8 cellular contexts compared by ENCODE assay signal in the genomic region with DNA sequence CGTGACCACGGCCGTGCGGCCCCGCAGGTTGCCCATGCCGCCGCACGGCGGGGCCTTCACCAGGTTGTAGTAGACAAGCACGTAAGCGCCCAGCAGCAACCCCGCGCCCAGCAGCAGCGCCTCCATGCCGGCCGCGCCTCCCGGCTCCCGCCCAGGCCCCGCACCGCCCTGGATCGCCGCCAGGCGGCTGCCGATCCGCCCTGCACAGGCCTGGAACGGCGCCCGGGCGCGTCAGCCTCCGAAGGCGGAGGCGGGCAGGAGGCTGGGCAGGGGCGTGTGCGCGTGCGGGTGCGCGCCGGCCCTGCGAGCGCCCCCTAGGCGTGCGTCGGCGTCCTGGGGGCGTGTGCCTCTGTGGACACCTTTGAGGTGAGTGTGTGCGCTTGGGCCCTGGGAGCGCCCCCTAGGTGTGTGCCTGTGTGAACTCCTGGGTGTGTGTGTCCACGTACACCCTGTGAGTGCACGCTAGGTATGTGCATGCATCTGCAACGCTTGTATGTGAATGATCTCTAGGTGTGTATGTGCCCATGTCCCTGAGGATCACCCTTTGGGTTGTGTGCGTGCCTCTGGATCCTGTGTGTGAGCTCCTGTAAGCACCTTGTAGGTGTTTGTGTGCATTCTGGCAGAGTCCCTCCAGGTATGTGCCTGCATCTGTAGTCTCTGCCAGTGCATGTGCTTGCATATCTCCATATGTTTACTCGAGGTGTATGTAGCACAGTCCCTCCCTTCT. TPM values are rescaled to one million over a fixed set of nuclear protein-coding genes. Genes with fewer than 3 reads are reported as not detected.
DNase-seq lines count a peak whose midpoint lies in the region; ATAC-seq lines count a peak whose summit lies in the region.

A gene with protein sequence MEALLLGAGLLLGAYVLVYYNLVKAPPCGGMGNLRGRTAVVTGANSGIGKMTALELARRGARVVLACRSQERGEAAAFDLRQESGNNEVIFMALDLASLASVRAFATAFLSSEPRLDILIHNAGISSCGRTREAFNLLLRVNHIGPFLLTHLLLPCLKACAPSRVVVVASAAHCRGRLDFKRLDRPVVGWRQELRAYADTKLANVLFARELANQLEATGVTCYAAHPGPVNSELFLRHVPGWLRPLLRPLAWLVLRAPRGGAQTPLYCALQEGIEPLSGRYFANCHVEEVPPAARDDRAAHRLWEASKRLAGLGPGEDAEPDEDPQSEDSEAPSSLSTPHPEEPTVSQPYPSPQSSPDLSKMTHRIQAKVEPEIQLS (minus strand): TSS at position 261 of the 727 bp plus-strand sequence. CDS start 135 bp downstream, at position 126.

- H3K4me3 ChIP-seq in right cardiac atrium (ENCODE audit: low read length) (peak within 1 kb of the TSS; percentile 51), rectal smooth muscle tissue (ENCODE audit: low read length) (peak within 1 kb of the TSS; percentile 69), aorta (ENCODE audit: low read length in 2 of 2) (peak within 1 kb of the TSS; percentile 38 to 55)

- intact Hi-C loops in T-helper 2 cell treated with Interferon-gamma antibody and Interleukin-4, amounts not matched to agents 100 ng/mL and 5 ng/mL, for 36 hours (cut with micrococcal nuclease) = loop anchor here (1.0 to 5.0 kb wide), 6 partner anchors 48 to 256 kb away; partner anchors contain the start of genes BLTP2, ERAL1, FAM222B and NEK8
- intact Hi-C loops in right cardiac atrium (cut with DNase I) = loop anchor here in 1 of 4 donors (5.0 kb wide), 1 partner anchor 44 kb away; no protein-coding TSS in a partner anchor
- intact Hi-C loops in aorta (cut with DNase I) = loop anchor here (2.0 to 5.0 kb wide), 3 partner anchors 44 to 90 kb away; partner anchors contain the start of gene ERAL1 (in 1 of the 2)

- H3K36me3 ChIP-seq in rectal smooth muscle tissue (ENCODE audit: control insufficient read depth, insufficient read depth, low read length) = peaks cover 18% of the 10 kb centered on the region
- peaks cover 0 to 1% of the 10 kb centered on the region in 2 donors for H3K36me3 ChIP-seq in aorta (ENCODE audit: control insufficient read depth in 1 of 2, insufficient read depth in 2 of 2, low read length in 1 of 2)

- ATAC-seq in GM18498 (IDR thresholded peaks at IDR 0.05; ENCODE audit: unreplicated experiment) (peak; percentile 85), HG02938 (IDR thresholded peaks at IDR 0.05; ENCODE audit: unreplicated experiment) (peak; percentile 74), right cardiac atrium (peak; percentile 88 to 92), aorta (ENCODE audit: low FRiP score) (peak; percentile 92)

- H3K9ac ChIP-seq in rectal smooth muscle tissue (ENCODE audit: low read length) = no peak within 1 kb of the TSS

- peak; percentile 92 for DNase-seq in NCI-H1694 treated with DMSO at 0.1 percent for 48 hours (lab: John Stamatoyannopoulos, UW)
- DNase-seq in anterior cingulate cortex (lab: John Stamatoyannopoulos, UW) = peak in 55 of 58 donors; percentile 13 to 91 (median 72)
- DNase-seq in right cardiac atrium = peak; percentile 90 to 96 (median 96)
- peak; percentile 90 to 96 for DNase-seq in aorta

- H3K27me3 ChIP-seq in right cardiac atrium (ENCODE audit: control insufficient read depth, insufficient read depth) (no peaks in the 10 kb centered on the region), rectal smooth muscle tissue (ENCODE audit: control insufficient read depth, insufficient read depth, low read length) (no peaks in the 10 kb centered on the region), aorta (ENCODE audit: control insufficient read depth in 1 of 2, insufficient read depth in 2 of 2, low read length in 1 of 2) (no peaks in the 10 kb centered on the region)

- no peaks in the 10 kb centered on the region for H3K9me3 ChIP-seq in right cardiac atrium (ENCODE audit: control insufficient read depth, low read length)
- no peaks in the 10 kb centered on the region for H3K9me3 ChIP-seq in aorta (ENCODE audit: control insufficient read depth, low read length)

- WGBS in right cardiac atrium = under 1% methylated on average over 55 of the region's 55 CpGs
- WGBS in aorta, 2 donors = 1% methylated on average over 44 to 55 of the region's 55 CpGs

- peak within 1 kb of the TSS; percentile 14 for H3K27ac ChIP-seq in right cardiac atrium (ENCODE audit: low read length)
- peak within 1 kb of the TSS; percentile 51 for H3K27ac ChIP-seq in rectal smooth muscle tissue (ENCODE audit: low read depth, low read length)
- H3K27ac ChIP-seq in aorta (ENCODE audit: low read depth in 1 of 2, low read length in 2 of 2) = peak within 1 kb of the TSS in 1 of 2 donors; percentile 25

- H3K4me1 ChIP-seq in right cardiac atrium (ENCODE audit: control insufficient read depth, insufficient read depth, low read length) = peaks cover 2% of the 10 kb centered on the region
- peaks cover 16% of the 10 kb centered on the region for H3K4me1 ChIP-seq in rectal smooth muscle tissue (ENCODE audit: control insufficient read depth, insufficient read depth, low read length)
- H3K4me1 ChIP-seq in aorta (ENCODE audit: control insufficient read depth in 1 of 2, insufficient read depth in 2 of 2, low read length in 2 of 2) = no peaks in the 10 kb centered on the region

RNA-seq across cellular contexts. Expression of the gene that starts here (rescaled TPM):
- total RNA-seq in T-helper 2 cell treated with Interferon-gamma antibody and Interleukin-4, amounts not matched to agents 100 ng/mL and 5 ng/mL, for 36 hours = 25.7 and 30.5 TPM in 2 replicates
- 1 to 10 TPM; 2.1 to 3.3 (median 2.5) TPM for total RNA-seq in right cardiac atrium
- 2.3 TPM for polyA plus RNA-seq in right cardiac atrium
- 1 to 10 TPM; 4.3 to 6.1 TPM for total RNA-seq in aorta
- 1 to 10 TPM in 1 of 2 donors, under 1 TPM in 1; 0.75 to 2.7 TPM for polyA plus RNA-seq in aorta
